In the genomic region with DNA sequence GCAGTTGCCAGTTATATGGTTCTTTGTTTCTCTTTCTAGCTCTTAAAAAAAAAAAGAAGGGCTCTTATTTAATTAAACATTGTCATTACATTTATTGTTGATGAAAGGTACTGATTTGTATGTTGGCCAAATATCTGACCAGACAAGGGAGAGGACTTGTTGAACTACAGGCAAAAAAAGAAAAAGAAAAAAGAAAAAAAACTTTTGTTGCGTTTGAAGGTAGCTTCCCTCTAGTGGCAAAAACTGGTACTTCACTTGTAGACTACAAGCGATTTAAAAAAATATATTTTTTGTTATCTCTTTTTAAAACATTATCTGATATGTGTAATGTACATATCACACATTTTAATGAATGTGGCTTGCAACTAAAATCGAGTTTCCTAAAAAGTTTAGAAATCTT, we compare ENCODE assay signal across 8 cellular contexts.
DNase-seq lines count a peak whose midpoint lies in the region; ATAC-seq and TF ChIP-seq lines count a peak whose summit lies in the region.

No MANE protein-coding gene starts in this region.

- no peaks in the 10 kb centered on the region for H3K4me1 ChIP-seq in DND-41 (ENCODE audit: insufficient read depth, low read length)

- no peaks in the 10 kb centered on the region for H3K9me3 Mint-ChIP-seq in nephron progenitor cell

- H2AFZ ChIP-seq in DND-41 (ENCODE audit: low read depth, low read length) = no peak overlapping the region

- H3K4me1 Mint-ChIP-seq in nephron progenitor cell = peaks cover 8% of the 10 kb centered on the region

- H3K4me2 ChIP-seq in DND-41 (ENCODE audit: insufficient read depth, low read length) = no peak overlapping the region

- peak; percentile 58 for TF ChIP-seq CTCF in DND-41 (IDR thresholded peaks at IDR 0.05; ENCODE audit: borderline replicate concordance, extremely low read depth, low read length, poor library complexity, severe bottlenecking)
- peak; percentile 74 for TF ChIP-seq CTCF in cardiac fibroblast (IDR thresholded peaks at IDR 0.05; ENCODE audit: low read depth, low read length)
- TF ChIP-seq CTCF in nephron progenitor cell (IDR thresholded peaks at IDR 0.05) = peak; percentile 84

- no peaks in the 10 kb centered on the region for H3K9me3 ChIP-seq in DND-41 (ENCODE audit: insufficient read depth, low read length, severe bottlenecking)

- no peaks in the 10 kb centered on the region for H4K20me1 ChIP-seq in DND-41 (ENCODE audit: insufficient read depth, low read length)

- H3K4me3 ChIP-seq in DND-41 (ENCODE audit: low read depth in 1 of 2, low read length in 2 of 2) = no peak overlapping the region
- no peak overlapping the region for H3K4me3 ChIP-seq in cardiac fibroblast (replicated peaks in 1 of 2; ENCODE audit: low read depth in 2 of 2, low read length in 2 of 2)

- H3K27ac ChIP-seq in DND-41 (ENCODE audit: low read length) = no peak overlapping the region

- H3K27me3 ChIP-seq in DND-41 (ENCODE audit: insufficient read depth, low read length, poor library complexity) = no peaks in the 10 kb centered on the region

- no peak overlapping the region for H3K9ac ChIP-seq in DND-41 (ENCODE audit: low read depth, low read length)

- H3K36me3 ChIP-seq in DND-41 (ENCODE audit: insufficient read depth, low read length) = no peaks in the 10 kb centered on the region

- H3K27me3 Mint-ChIP-seq in nephron progenitor cell (ENCODE audit: low read depth, poor library complexity) = no peaks in the 10 kb centered on the region

- no peak overlapping the region for H3K4me3 Mint-ChIP-seq in nephron progenitor cell

- ATAC-seq in DND-41 (ENCODE audit: insufficient read depth, low read depth) = no peak
- no peak for ATAC-seq in GM18511 (IDR thresholded peaks at IDR 0.05; ENCODE audit: unreplicated experiment)
- no peak for ATAC-seq in GM19035 (IDR thresholded peaks at IDR 0.05; ENCODE audit: unreplicated experiment)
- no peak for ATAC-seq in HG03469 (IDR thresholded peaks at IDR 0.05; ENCODE audit: unreplicated experiment)

- H3K79me2 ChIP-seq in DND-41 (ENCODE audit: insufficient read depth, low read length) = no peaks in the 10 kb centered on the region

- DNase-seq in DND-41 (no peak), NAMALWA (ENCODE audit: low spot score) (peak; percentile 3), cardiac fibroblast (ENCODE audit: low read depth in 2 of 2) (peak; percentile 42 to 71), nephron progenitor cell (peak; percentile 16), germinal center (ENCODE audit: low spot score) (no peak)

- no peaks in the 10 kb centered on the region for H3K36me3 Mint-ChIP-seq in nephron progenitor cell (ENCODE audit: low read depth)

- H3K27ac Mint-ChIP-seq in nephron progenitor cell = no peak overlapping the region

Comparison
In these comparisons a context has a peak if more than half of its experiments do, and no peak if none do; other contexts are left out.
1. DNase-seq: peak in NAMALWA (single experiment), cardiac fibroblast (2 of 2) and nephron progenitor cell (single experiment); none in DND-41 (single experiment) and germinal center (single experiment).
2. Peak in every context shown above with its lines, with median percentiles within 50 percentile points of each other: CTCF ChIP-seq.